32 cellular contexts compared by ENCODE assay signal in the genomic region with DNA sequence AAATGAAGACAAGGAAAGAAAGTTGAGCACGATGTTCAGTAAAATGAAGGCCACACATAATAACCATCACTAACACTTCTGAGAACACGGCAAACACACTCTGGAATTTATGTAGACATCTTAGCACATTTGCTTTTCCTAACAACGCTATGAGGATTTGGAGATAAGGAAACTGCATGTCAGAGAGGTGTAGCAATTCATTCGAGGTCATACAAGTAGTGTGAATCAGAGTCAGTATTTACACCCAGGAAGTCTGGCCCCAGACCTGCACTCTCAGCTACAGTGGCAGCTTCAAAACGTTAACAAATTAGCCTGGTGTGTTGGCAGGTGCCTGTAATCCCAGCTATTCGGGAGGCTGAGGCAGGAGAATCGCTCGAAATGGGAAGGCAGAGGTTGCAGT.
"Had no signal": no experiment of that assay in that cellular context is flagged by ENCODE, and none has a peak within 500 bp of the region (broad histone marks: within the 10 kb centered on the region; RNA-seq: fewer than 3 reads in every experiment).

No MANE protein-coding gene starts in this region.

- H3K4me3 ChIP-seq: coronary artery, lower lobe of right lung, mucosa of descending colon, right lobe of liver, testis had no signal

- FAIRE-seq: frontal cortex, islet of Langerhans, small intestine had no signal

- DNase-seq: activated CD4-positive, alpha-beta T cell treated with anti-CD3 and anti-CD28 coated beads, Interleukin-2, amount 10 ng/mL, durations not matched to agents 7 days and 5 days; activated CD4-positive, CD25-positive, alpha-beta regulatory T cell treated with anti-CD3 and anti-CD28 coated beads, Interleukin-2, amount 50 U/mL, for 72 hours; activated CD8-positive, alpha-beta memory T cell treated with anti-CD3 and anti-CD28 coated beads, Interleukin-2, amount 10 ng/mL, durations not matched to agents 7 days and 5 days; activated CD8-positive, alpha-beta T cell treated with anti-CD3 and anti-CD28 coated beads for 36 hours; activated effector memory CD4-positive, alpha-beta T cell treated with anti-CD3 and anti-CD28 coated beads, Interleukin-2, amount 50 U/mL, for 16 hours; activated naive CD4-positive, alpha-beta T cell treated with anti-CD3 and anti-CD28 coated beads, Interleukin-2, amount 10 ng/mL, durations not matched to agents 7 days and 5 days; activated naive CD8-positive, alpha-beta T cell treated with anti-CD3 and anti-CD28 coated beads, Interleukin-2, amount 50 U/mL, for 24 hours; activated T-cell treated with anti-CD3 and anti-CD28 coated beads for 4 hours; anterior cingulate cortex; endodermal cell; hypothalamus; left colon; lower lobe of right lung; mesendoderm; mucosa of descending colon; occipital lobe; posterior cingulate gyrus; right lobe of liver; small intestine; stimulated activated CD4-positive, alpha-beta T cell treated with anti-CD3 and anti-CD28 coated beads, Interleukin-4, amount 100 ng/mL, for 1 hour; stimulated activated naive CD4-positive, alpha-beta T cell; T-cell; testis had no signal

- H3K27ac Mint-ChIP-seq: activated CD4-positive, alpha-beta T cell treated with anti-CD3 and anti-CD28 coated beads, Interleukin-2, amount 10 ng/mL, durations not matched to agents 7 days and 5 days; activated CD8-positive, alpha-beta memory T cell treated with anti-CD3 and anti-CD28 coated beads, Interleukin-2, amount 10 ng/mL, durations not matched to agents 7 days and 5 days; activated CD8-positive, alpha-beta T cell treated with anti-CD3 and anti-CD28 coated beads for 36 hours; activated naive CD4-positive, alpha-beta T cell treated with anti-CD3 and anti-CD28 coated beads, Interleukin-2, amount 10 ng/mL, durations not matched to agents 7 days and 5 days; activated naive CD8-positive, alpha-beta T cell treated with anti-CD3 and anti-CD28 coated beads, Interleukin-2, amount 50 U/mL, for 24 hours; brain; endodermal cell; T-cell; T-helper 2 cell treated with Interferon-gamma antibody and Interleukin-4, amounts not matched to agents 5 μg/mL and 100 μg/mL, for 36 hours; type B pancreatic cell had no signal

- H3K4me1 Mint-ChIP-seq: activated CD4-positive, alpha-beta T cell treated with anti-CD3 and anti-CD28 coated beads, Interleukin-2, amount 10 ng/mL, durations not matched to agents 7 days and 5 days; activated CD8-positive, alpha-beta memory T cell treated with anti-CD3 and anti-CD28 coated beads, Interleukin-2, amount 10 ng/mL, durations not matched to agents 7 days and 5 days; activated naive CD4-positive, alpha-beta T cell treated with anti-CD3 and anti-CD28 coated beads, Interleukin-2, amount 10 ng/mL, durations not matched to agents 7 days and 5 days; activated naive CD8-positive, alpha-beta T cell treated with anti-CD3 and anti-CD28 coated beads, Interleukin-2, amount 50 U/mL, for 24 hours; brain; central memory CD8-positive, alpha-beta T cell; endodermal cell; T-cell had no signal

- H3K27ac ChIP-seq: coronary artery, epithelial cell of prostate, lower lobe of right lung, right lobe of liver, testis, VCaP had no signal

- H3K9me3 Mint-ChIP-seq: activated CD8-positive, alpha-beta T cell treated with anti-CD3 and anti-CD28 coated beads for 36 hours; activated naive CD4-positive, alpha-beta T cell treated with anti-CD3 and anti-CD28 coated beads, Interleukin-2, amount 10 ng/mL, durations not matched to agents 7 days and 5 days; central memory CD8-positive, alpha-beta T cell; endodermal cell; T-helper 2 cell treated with Interferon-gamma antibody and Interleukin-4, amounts not matched to agents 5 μg/mL and 100 μg/mL, for 36 hours had no signal

- ATAC-seq: activated CD8-positive, alpha-beta memory T cell treated with anti-CD3 and anti-CD28 coated beads, Interleukin-2, amount 10 ng/mL, durations not matched to agents 7 days and 5 days; activated CD8-positive, alpha-beta T cell treated with anti-CD3 and anti-CD28 coated beads for 36 hours; activated naive CD8-positive, alpha-beta T cell treated with anti-CD3 and anti-CD28 coated beads, Interleukin-2, amount 50 U/mL, for 24 hours; left colon; mucosa of descending colon; right lobe of liver; T-cell had no signal

- H3K36me3 Mint-ChIP-seq: activated CD8-positive, alpha-beta memory T cell treated with anti-CD3 and anti-CD28 coated beads, Interleukin-2, amount 10 ng/mL, durations not matched to agents 7 days and 5 days; activated naive CD4-positive, alpha-beta T cell treated with anti-CD3 and anti-CD28 coated beads, Interleukin-2, amount 10 ng/mL, durations not matched to agents 7 days and 5 days; brain; T-cell; type B pancreatic cell had no signal

- H3K9me3 ChIP-seq: lower lobe of right lung, mucosa of descending colon, right lobe of liver, testis had no signal

- H3K36me3 ChIP-seq: lower lobe of right lung, right lobe of liver had no signal

- H3K4me3 Mint-ChIP-seq: activated CD4-positive, alpha-beta T cell treated with anti-CD3 and anti-CD28 coated beads, Interleukin-2, amount 10 ng/mL, durations not matched to agents 7 days and 5 days; activated CD8-positive, alpha-beta memory T cell treated with anti-CD3 and anti-CD28 coated beads, Interleukin-2, amount 10 ng/mL, durations not matched to agents 7 days and 5 days; activated CD8-positive, alpha-beta T cell treated with anti-CD3 and anti-CD28 coated beads for 36 hours; activated naive CD4-positive, alpha-beta T cell treated with anti-CD3 and anti-CD28 coated beads, Interleukin-2, amount 10 ng/mL, durations not matched to agents 7 days and 5 days; activated naive CD8-positive, alpha-beta T cell treated with anti-CD3 and anti-CD28 coated beads, Interleukin-2, amount 50 U/mL, for 24 hours; brain; central memory CD8-positive, alpha-beta T cell; endodermal cell; T-cell; T-helper 2 cell treated with Interferon-gamma antibody and Interleukin-4, amounts not matched to agents 5 μg/mL and 100 μg/mL, for 36 hours; type B pancreatic cell had no signal

- H3K27me3 Mint-ChIP-seq: activated CD4-positive, alpha-beta T cell treated with anti-CD3 and anti-CD28 coated beads, Interleukin-2, amount 10 ng/mL, durations not matched to agents 7 days and 5 days; activated CD8-positive, alpha-beta memory T cell treated with anti-CD3 and anti-CD28 coated beads, Interleukin-2, amount 10 ng/mL, durations not matched to agents 7 days and 5 days; activated CD8-positive, alpha-beta T cell treated with anti-CD3 and anti-CD28 coated beads for 36 hours; activated naive CD4-positive, alpha-beta T cell treated with anti-CD3 and anti-CD28 coated beads, Interleukin-2, amount 10 ng/mL, durations not matched to agents 7 days and 5 days; activated naive CD8-positive, alpha-beta T cell treated with anti-CD3 and anti-CD28 coated beads, Interleukin-2, amount 50 U/mL, for 24 hours; brain; central memory CD8-positive, alpha-beta T cell; T-cell; type B pancreatic cell had no signal

- H3K27me3 ChIP-seq: right lobe of liver, testis had no signal

- H3K4me1 ChIP-seq: lower lobe of right lung, right lobe of liver, testis had no signal
